In the genomic region with DNA sequence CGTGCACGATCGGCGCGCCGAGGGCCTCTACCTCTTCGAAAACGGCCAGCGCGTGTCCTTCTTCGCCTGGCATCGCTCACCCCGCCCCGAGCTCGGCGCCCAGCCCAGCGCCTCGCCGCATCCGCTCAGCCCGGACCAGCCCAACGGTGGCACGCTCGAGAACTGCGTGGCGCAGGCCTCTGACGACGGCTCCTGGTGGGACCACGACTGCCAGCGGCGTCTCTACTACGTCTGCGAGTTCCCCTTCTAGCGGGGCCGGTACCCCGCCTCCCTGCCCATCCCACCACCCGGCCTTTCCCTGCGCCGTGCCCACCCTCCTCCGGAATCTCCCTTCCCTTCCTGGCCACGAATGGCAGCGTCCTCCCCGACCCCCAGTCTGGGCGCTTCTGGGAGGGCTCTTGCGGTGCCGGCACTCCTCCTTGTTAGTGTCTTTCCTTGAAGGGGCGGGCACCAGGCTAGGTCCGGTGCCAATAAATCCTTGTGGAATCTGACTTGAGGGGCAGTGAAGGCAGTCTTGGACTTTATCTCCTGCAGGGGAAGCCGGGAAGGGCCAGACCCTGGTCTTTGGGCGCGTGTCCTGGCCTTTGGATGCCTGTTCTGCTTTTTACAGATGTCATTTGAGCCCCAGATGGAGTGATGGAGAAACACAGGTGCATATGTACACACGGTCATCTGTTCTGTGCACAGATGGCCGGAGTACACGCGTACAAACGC, we compare ENCODE assay signal across 8 cellular contexts. TPM values are rescaled to one million over a fixed set of nuclear protein-coding genes. Genes with fewer than 3 reads are reported as not detected.
A peak's percentile ranks its signal among the peaks of the same experiment; 100 is the strongest.
DNase-seq lines count a peak whose midpoint lies in the region; ATAC-seq and TF ChIP-seq lines count a peak whose summit lies in the region.

No MANE protein-coding gene starts in this region.

- H3K27me3 ChIP-seq in heart left ventricle (peaks cover 0 to 56% (median 20%) of the 10 kb centered on the region in 9 donors), skeletal muscle tissue (ENCODE audit: control insufficient read depth in 3 of 3, insufficient read depth in 3 of 3, low read length in 3 of 3) (peaks cover 15 to 67% (median 44%) of the 10 kb centered on the region in 3 donors)

- H3K4me1 ChIP-seq in heart left ventricle (peaks cover 0 to 34% (median 5%) of the 10 kb centered on the region in 12 donors), skeletal muscle tissue (ENCODE audit: control insufficient read depth in 3 of 3, insufficient read depth in 3 of 3, low read length in 3 of 3) (peaks cover 8 to 28% (median 16%) of the 10 kb centered on the region in 3 donors)

- CTCF ChIA-PET in WTC11 (lab: Charles Lee) = interaction anchor here (0.6 to 6.7 kb wide), 64 partner anchors 7 to 979 kb away, joined by 3 to 195 read pairs (median 5); partner anchors contain the start of genes ACP4, C19orf81 and JOSD2

- peak overlapping the region; percentile 76; the same call in 1 of the 2 replicates for H3K27ac Mint-ChIP-seq in WTC11

- ATAC-seq in WTC11 (no peak), heart left ventricle (peak in 2 of 4 donors; percentile 36 to 39), GM18502 (IDR thresholded peaks at IDR 0.05; ENCODE audit: poor library complexity, unreplicated experiment) (no peak)

- H3K4me1 Mint-ChIP-seq in WTC11 = peaks cover 51% of the 10 kb centered on the region

- in situ Hi-C loops in ACHN (cut with HindIII; ENCODE audit: low pct_ligation_motif_present, low pct_unique_long_range_greater_than_20kb, low sequenced_read_pairs) = no loop called here

- H3K9me3 ChIP-seq in heart left ventricle (no peaks in the 10 kb centered on the region), skeletal muscle tissue (ENCODE audit: control insufficient read depth in 3 of 3, low read length in 3 of 3) (no peaks in the 10 kb centered on the region)

- H3K36me3 ChIP-seq in heart left ventricle = no peaks in the 10 kb centered on the region
- H3K36me3 ChIP-seq in skeletal muscle tissue (ENCODE audit: control insufficient read depth in 3 of 3, insufficient read depth in 3 of 3, low read length in 3 of 3) = no peaks in the 10 kb centered on the region

- TF ChIP-seq CTCF in WTC11 (IDR thresholded peaks at IDR 0.05) = no peak
- TF ChIP-seq CTCF in heart left ventricle (IDR thresholded peaks at IDR 0.05) = no peak

- TF ChIP-seq POLR2A in heart left ventricle (IDR thresholded peaks at IDR 0.05) = peak in 1 of 2 donors; percentile 2

- WGBS in heart left ventricle, 4 donors = 7 to 15% (median 9%) methylated on average over 31 to 56 of the region's 56 CpGs

- no peaks in the 10 kb centered on the region for H3K36me3 Mint-ChIP-seq in WTC11

- H3K27ac ChIP-seq in heart left ventricle (peak overlapping the region in 8 of 12 donors; percentile 38 to 72 (median 62)), skeletal muscle tissue (ENCODE audit: low read depth, low read length) (no peak overlapping the region)

- peak overlapping the region; percentile 90 for H3K4me3 Mint-ChIP-seq in WTC11

- peaks cover 39% of the 10 kb centered on the region for H3K27me3 Mint-ChIP-seq in WTC11 (ENCODE audit: low read depth)

- peak; percentile 20 for DNase-seq in ACHN
- DNase-seq in H4 (ENCODE audit: low spot score) = peak; percentile 27
- DNase-seq in WTC11 (ENCODE audit: low spot score) = no peak
- DNase-seq in heart left ventricle = peak in 1 of 5 donors; percentile 47
- DNase-seq in AG20443 (ENCODE audit: low spot score) = no peak
- no peak for DNase-seq in NCI-H1105 (lab: John Stamatoyannopoulos, UW)

- H3K9me3 Mint-ChIP-seq in WTC11 = no peaks in the 10 kb centered on the region

- peak overlapping the region; percentile 40 to 66 (median 57) for H3K9ac ChIP-seq in skeletal muscle tissue (ENCODE audit: low read depth in 1 of 3, low read length in 3 of 3)

- peak overlapping the region; percentile 15 to 71 (median 62) for H3K4me3 ChIP-seq in heart left ventricle
- H3K4me3 ChIP-seq in skeletal muscle tissue (ENCODE audit: low read length in 3 of 3) = peak overlapping the region; percentile 63 to 79 (median 73)

- POLR2A ChIA-PET in WTC11 (lab: Charles Lee) = interaction anchor here (0.5 to 1.6 kb wide), 6 partner anchors 15 to 178 kb away, joined by 3 to 7 read pairs (median 4); no protein-coding TSS in a partner anchor

- intact Hi-C loops in heart left ventricle (cut with DNase I) = no loop called here

TF ChIP-seq in WTC11, 78 proteins besides CTCF, POLR2A, EP300 and RAD21 (continues in another document):
- TF ChIP-seq NFE2L1 (CRISPR knock-in tag; IDR thresholded peaks at IDR 0.05) (0 out of 2 replicates have a peak, but pooled peaks have one; percentile 23), ARID4B (CRISPR knock-in tag; IDR thresholded peaks at IDR 0.05; ENCODE audit: borderline replicate concordance) (peak; percentile 62; the same call in 1 of the 2 replicates), TCF7 (CRISPR knock-in tag; IDR thresholded peaks at IDR 0.05; ENCODE audit: low read depth) (peak; percentile 77; the same call in 1 of the 2 replicates)
- TF ChIP-seq, protein P1, sequence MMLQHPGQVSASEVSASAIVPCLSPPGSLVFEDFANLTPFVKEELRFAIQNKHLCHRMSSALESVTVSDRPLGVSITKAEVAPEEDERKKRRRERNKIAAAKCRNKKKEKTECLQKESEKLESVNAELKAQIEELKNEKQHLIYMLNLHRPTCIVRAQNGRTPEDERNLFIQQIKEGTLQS (CRISPR knock-in tag; conservative IDR thresholded peaks at IDR 0.05) = 0 out of 2 replicates have a peak, but pooled peaks have one; percentile 21
- TF ChIP-seq, protein P2, sequence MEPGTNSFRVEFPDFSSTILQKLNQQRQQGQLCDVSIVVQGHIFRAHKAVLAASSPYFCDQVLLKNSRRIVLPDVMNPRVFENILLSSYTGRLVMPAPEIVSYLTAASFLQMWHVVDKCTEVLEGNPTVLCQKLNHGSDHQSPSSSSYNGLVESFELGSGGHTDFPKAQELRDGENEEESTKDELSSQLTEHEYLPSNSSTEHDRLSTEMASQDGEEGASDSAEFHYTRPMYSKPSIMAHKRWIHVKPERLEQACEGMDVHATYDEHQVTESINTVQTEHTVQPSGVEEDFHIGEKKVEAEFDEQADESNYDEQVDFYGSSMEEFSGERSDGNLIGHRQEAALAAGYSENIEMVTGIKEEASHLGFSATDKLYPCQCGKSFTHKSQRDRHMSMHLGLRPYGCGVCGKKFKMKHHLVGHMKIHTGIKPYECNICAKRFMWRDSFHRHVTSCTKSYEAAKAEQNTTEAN (CRISPR knock-in tag; IDR thresholded peaks at IDR 0.05) = peak; percentile 20; the same call in 1 of the 2 replicates
- TF ChIP-seq, protein P3, sequence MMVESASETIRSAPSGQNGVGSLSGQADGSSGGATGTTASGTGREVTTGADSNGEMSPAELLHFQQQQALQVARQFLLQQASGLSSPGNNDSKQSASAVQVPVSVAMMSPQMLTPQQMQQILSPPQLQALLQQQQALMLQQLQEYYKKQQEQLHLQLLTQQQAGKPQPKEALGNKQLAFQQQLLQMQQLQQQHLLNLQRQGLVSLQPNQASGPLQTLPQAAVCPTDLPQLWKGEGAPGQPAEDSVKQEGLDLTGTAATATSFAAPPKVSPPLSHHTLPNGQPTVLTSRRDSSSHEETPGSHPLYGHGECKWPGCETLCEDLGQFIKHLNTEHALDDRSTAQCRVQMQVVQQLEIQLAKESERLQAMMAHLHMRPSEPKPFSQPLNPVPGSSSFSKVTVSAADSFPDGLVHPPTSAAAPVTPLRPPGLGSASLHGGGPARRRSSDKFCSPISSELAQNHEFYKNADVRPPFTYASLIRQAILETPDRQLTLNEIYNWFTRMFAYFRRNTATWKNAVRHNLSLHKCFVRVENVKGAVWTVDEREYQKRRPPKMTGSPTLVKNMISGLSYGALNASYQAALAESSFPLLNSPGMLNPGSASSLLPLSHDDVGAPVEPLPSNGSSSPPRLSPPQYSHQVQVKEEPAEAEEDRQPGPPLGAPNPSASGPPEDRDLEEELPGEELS (CRISPR knock-in tag; IDR thresholded peaks at IDR 0.05) = 0 out of 2 replicates have a peak, but pooled peaks have one; percentile 94

RNA-seq across cellular contexts. Expression of gene CLEC11A, which starts 2.2 kb away (rescaled TPM):
- 0.45 and 4.6 TPM in 2 replicates for total RNA-seq in H4 (2014; rRNA removed; shearing (Covaris generic))
- 7.6 to 9.5 TPM (median 8.2 TPM) in 3 replicates for total RNA-seq in WTC11 (2021)
- total RNA-seq in heart left ventricle = 10 to 100 TPM in 1 of 9 donors, 1 to 10 TPM in 8; 2.4 to 16.6 (median 4.2) TPM
- polyA plus RNA-seq in heart left ventricle = 1 to 10 TPM; 2.4 to 7.2 TPM
- total RNA-seq in skeletal muscle tissue = 11.5 TPM

RNA-seq across cellular contexts. Expression of gene SHANK1, which starts 5.8 kb away (rescaled TPM):
- total RNA-seq in H4 (2014; rRNA removed; shearing (Covaris generic)) = 0.68 and 2.2 TPM in 2 replicates
- total RNA-seq in WTC11 (2021) (3.9 to 8.7 TPM (median 5.0 TPM) in 3 replicates), heart left ventricle (1 to 10 TPM in 1 of 9 donors, under 1 TPM in 7, not detected in 1; 0.28 to 2.1 (median 0.49) TPM), skeletal muscle tissue (6.8 TPM)
- polyA plus RNA-seq in heart left ventricle = under 1 TPM; 0.03 to 0.23 TPM

RNA-seq across cellular contexts. Expression of gene GPR32, which starts 44.9 kb away (rescaled TPM):
- total RNA-seq in H4 (2014; rRNA removed; shearing (Covaris generic)) = not detected in 2 replicates
- not detected in 3 replicates for total RNA-seq in WTC11 (2021)
- not detected for total RNA-seq in heart left ventricle
- not detected for polyA plus RNA-seq in heart left ventricle
- not detected for total RNA-seq in skeletal muscle tissue

Comparison
In these comparisons a context has a peak if more than half of its experiments do, and no peak if none do; other contexts are left out.
1. DNase-seq: peak in ACHN (single experiment) and H4 (single experiment); none in WTC11 (single experiment), AG20443 (single experiment) and NCI-H1105 (single experiment).